In genomic region chr3:126134219-126134975, GRCh38 we compare ENCODE assay signal across 8 cellular contexts. TPM values are rescaled to one million over a fixed set of nuclear protein-coding genes. Genes with fewer than 3 reads are reported as not detected.
A peak's percentile ranks its signal among the peaks of the same experiment; 100 is the strongest.
DNase-seq lines count a peak whose midpoint lies in the region; ATAC-seq and TF ChIP-seq lines count a peak whose summit lies in the region.

No MANE protein-coding gene starts in this region.

- no peak overlapping the region for H3K4me2 ChIP-seq in GM23248 (ENCODE audit: unreplicated experiment)

- no peaks in the 10 kb centered on the region for H3K4me1 ChIP-seq in GM23248 (ENCODE audit: insufficient read depth)

- H3K4me3 Mint-ChIP-seq in activated CD8-positive, alpha-beta T cell treated with anti-CD3 and anti-CD28 coated beads for 36 hours = no peak overlapping the region

- H3K9me2 ChIP-seq in GM23248 (ENCODE audit: insufficient read depth) = no peaks in the 10 kb centered on the region

- no peaks in the 10 kb centered on the region for H3K36me3 Mint-ChIP-seq in activated CD8-positive, alpha-beta T cell treated with anti-CD3 and anti-CD28 coated beads for 36 hours (ENCODE audit: low read depth)

- H3K27me3 ChIP-seq in GM23248 (replicated peaks; ENCODE audit: insufficient read depth) = peaks cover 13% of the 10 kb centered on the region

- no peaks in the 10 kb centered on the region for H3K79me2 ChIP-seq in GM23248 (ENCODE audit: insufficient read depth)

- no peak overlapping the region for H3K27ac Mint-ChIP-seq in activated CD8-positive, alpha-beta T cell treated with anti-CD3 and anti-CD28 coated beads for 36 hours

- no peak overlapping the region for H2AFZ ChIP-seq in GM23248

- no peak overlapping the region for H3K9ac ChIP-seq in GM23248

- peak; percentile 80 for ATAC-seq in activated CD8-positive, alpha-beta T cell treated with anti-CD3 and anti-CD28 coated beads for 36 hours
- ATAC-seq in stimulated activated naive CD8-positive, alpha-beta T cell treated with anti-CD3 and anti-CD28 coated beads, Interleukin-15, Interleukin-2, amounts not matched to agents 100 U/mL and 50 U/mL, for 24 hours = peak; percentile 40
- no peak for ATAC-seq in GM21737 (IDR thresholded peaks at IDR 0.05; ENCODE audit: unreplicated experiment)

- H3K4me1 Mint-ChIP-seq in activated CD8-positive, alpha-beta T cell treated with anti-CD3 and anti-CD28 coated beads for 36 hours (ENCODE audit: low read depth) = no peaks in the 10 kb centered on the region

- CTCF ChIA-PET in activated CD8-positive, alpha-beta T cell treated with anti-CD3 and anti-CD28 coated beads for 36 hours (lab: Charles Lee) = interaction anchor here (0.7 to 3.7 kb wide), 13 partner anchors 13 to 258 kb away, joined by 3 to 28 read pairs (median 3); no protein-coding TSS in a partner anchor

- intact Hi-C loops in activated CD8-positive, alpha-beta T cell treated with anti-CD3 and anti-CD28 coated beads for 36 hours (cut with micrococcal nuclease) = no loop called here

- no peak overlapping the region for H3K27ac ChIP-seq in GM23248

- DNase-seq in AG10803 (ENCODE audit: low read depth) (peak; percentile 34), GM23248 (peak; percentile 68), NCI-H2227 treated with DMSO at 0.1 percent for 48 hours (lab: John Stamatoyannopoulos, UW) (peak; percentile 7), epithelial cell of proximal tubule (ENCODE audit: low read depth) (no peak), myocyte (ENCODE audit: low read depth) (peak; percentile 66)
- peak; percentile 72 for DNase-seq in activated CD8-positive, alpha-beta T cell treated with anti-CD3 and anti-CD28 coated beads for 36 hours
- DNase-seq in stimulated activated naive CD8-positive, alpha-beta T cell treated with anti-CD3 and anti-CD28 coated beads, Interleukin-15, Interleukin-2, amounts not matched to agents 100 U/mL and 50 U/mL, for 24 hours = peak; percentile 63

- in situ Hi-C loops in GM23248 (cut with MboI) = loop anchor here (10.0 kb wide), 1 partner anchor 260 kb away; the partner anchor contains the start of gene CFAP100

- no peaks in the 10 kb centered on the region for H3K36me3 ChIP-seq in GM23248 (ENCODE audit: low read depth)

- peak; percentile 69 for TF ChIP-seq CTCF in AG10803 (conservative IDR thresholded peaks at IDR 0.05; ENCODE audit: low read length)
- peak; percentile 72 for TF ChIP-seq CTCF in activated CD8-positive, alpha-beta T cell treated with anti-CD3 and anti-CD28 coated beads for 36 hours (IDR thresholded peaks at IDR 0.05)
- TF ChIP-seq CTCF in epithelial cell of proximal tubule (conservative IDR thresholded peaks at IDR 0.05; ENCODE audit: low read depth, low read length) = peak; percentile 76

- peaks cover 17% of the 10 kb centered on the region for H3K27me3 Mint-ChIP-seq in activated CD8-positive, alpha-beta T cell treated with anti-CD3 and anti-CD28 coated beads for 36 hours

- no peaks in the 10 kb centered on the region for H4K20me1 ChIP-seq in GM23248 (ENCODE audit: insufficient read depth)

- H3K9me3 ChIP-seq in GM23248 (ENCODE audit: low read depth) = no peaks in the 10 kb centered on the region

- H3F3A ChIP-seq in GM23248 (ENCODE audit: insufficient read depth) = no peaks in the 10 kb centered on the region

- no peaks in the 10 kb centered on the region for H3K9me3 Mint-ChIP-seq in activated CD8-positive, alpha-beta T cell treated with anti-CD3 and anti-CD28 coated beads for 36 hours

- H3K4me3 ChIP-seq in AG10803 (ENCODE audit: low read length) = no peak overlapping the region
- no peak overlapping the region for H3K4me3 ChIP-seq in GM23248
- no peak overlapping the region for H3K4me3 ChIP-seq in epithelial cell of proximal tubule (ENCODE audit: low read depth, low read length)

- 27 to 33% methylated on average over 23 of the region's 23 CpGs for WGBS in GM23248 (ENCODE audit: low coverage in 1 of 2, low lambda C conversion rate in 2 of 2, missing lambda C conversion rate in 2 of 2), 2 experiments

- POLR2A ChIA-PET in activated CD8-positive, alpha-beta T cell treated with anti-CD3 and anti-CD28 coated beads for 36 hours (lab: Charles Lee) = no interaction called here

RNA-seq across cellular contexts. Expression of gene ALDH1L1, which starts 46.0 kb away (rescaled TPM):
- not detected in 2 replicates for total RNA-seq in GM23248 (2014; rRNA removed; shearing (Covaris generic))
- not detected in 2 replicates for polyA plus RNA-seq in GM23248 (2016; fragmentation: Nextera tagmentation; extraction: Ambion mirVana)
- total RNA-seq in activated CD8-positive, alpha-beta T cell treated with anti-CD3 and anti-CD28 coated beads for 36 hours = not detected
- total RNA-seq in epithelial cell of proximal tubule (0.06 and 0.29 TPM in 2 replicates), myocyte (0.10 TPM in 1 of 2 replicates, not detected in the other)
- polyA plus RNA-seq in myocyte (2012) = 0.09 TPM

RNA-seq across cellular contexts. Expression of gene SLC41A3, which starts 50.5 kb away (rescaled TPM):
- 39.6 and 56.0 TPM in 2 replicates for total RNA-seq in GM23248 (2014; rRNA removed; shearing (Covaris generic))
- 19.8 and 22.7 TPM in 2 replicates for polyA plus RNA-seq in GM23248 (2016; fragmentation: Nextera tagmentation; extraction: Ambion mirVana)
- total RNA-seq in activated CD8-positive, alpha-beta T cell treated with anti-CD3 and anti-CD28 coated beads for 36 hours = 10 to 100 TPM; 19.1 to 23.4 TPM
- total RNA-seq in epithelial cell of proximal tubule (25.5 and 41.6 TPM in 2 replicates), myocyte (99.1 and 133 TPM in 2 replicates)
- 44.2 TPM for polyA plus RNA-seq in myocyte (2012)
